ENCODE assay signal across 36 cellular contexts in genomic region chr22:26496456-26496855, GRCh38.
"Had no signal": no experiment of that assay in that cellular context is flagged by ENCODE, and none has a peak within 500 bp of the region (broad histone marks: within the 10 kb centered on the region; RNA-seq: fewer than 3 reads in every experiment).

No MANE protein-coding gene starts in this region.

- H3K9me3 ChIP-seq: adrenal gland, breast epithelium, esophagus muscularis mucosa, gastrocnemius medialis, heart right ventricle had no signal

- DNase-seq: activated CD4-positive, alpha-beta memory T cell treated with anti-CD3 and anti-CD28 coated beads for 36 hours; activated CD4-positive, alpha-beta T cell treated with anti-CD3 and anti-CD28 coated beads for 36 hours; activated CD4-positive, alpha-beta T cell treated with anti-CD3 and anti-CD28 coated beads, Interleukin-2, amount 10 ng/mL, durations not matched to agents 24 days and 14 days; activated CD4-positive, CD25-positive, alpha-beta regulatory T cell; activated CD4-positive, CD25-positive, alpha-beta regulatory T cell treated with anti-CD3 and anti-CD28 coated beads, Interleukin-2, amount 50 U/mL, for 72 hours; activated CD8-positive, alpha-beta memory T cell treated with anti-CD3 and anti-CD28 coated beads, Interleukin-2, amount 10 ng/mL, durations not matched to agents 7 days and 5 days; activated CD8-positive, alpha-beta memory T cell treated with anti-CD3 and anti-CD28 coated beads, Interleukin-2, amount 50 U/mL, for 4 hours; activated CD8-positive, alpha-beta T cell treated with anti-CD3 and anti-CD28 coated beads, Interleukin-2, amount 10 ng/mL, durations not matched to agents 7 days and 5 days; activated naive CD4-positive, alpha-beta T cell treated with anti-CD3 and anti-CD28 coated beads for 36 hours; activated naive CD8-positive, alpha-beta T cell treated with anti-CD3 and anti-CD28 coated beads for 36 hours; activated naive CD8-positive, alpha-beta T cell treated with anti-CD3 and anti-CD28 coated beads, Interleukin-2, amount 50 U/mL, for 24 hours; activated T-cell treated with anti-CD3 and anti-CD28 coated beads, Interleukin-2, amount 50 U/mL, for 1 hour; activated T-cell treated with anti-CD3 and anti-CD28 coated beads, Interleukin-2, amount 50 U/mL, for 48 hours; adrenal gland; amygdala; aorta; central memory CD4-positive, alpha-beta T cell; dorsolateral prefrontal cortex; effector memory CD4-positive, alpha-beta T cell; endodermal cell; foreskin keratinocyte; gastrocnemius medialis; heart right ventricle; T-cell; T1000 had no signal

- H3K4me1 Mint-ChIP-seq: brain had no signal

- H3K27ac ChIP-seq: adrenal gland, breast epithelium, cardiac muscle cell, coronary artery, dorsolateral prefrontal cortex, esophagus muscularis mucosa, foreskin keratinocyte, heart right ventricle had no signal

- ATAC-seq: activated CD4-positive, alpha-beta T cell treated with anti-CD3 and anti-CD28 coated beads for 36 hours; activated CD8-positive, alpha-beta memory T cell treated with anti-CD3 and anti-CD28 coated beads, Interleukin-2, amount 10 ng/mL, durations not matched to agents 7 days and 5 days; activated CD8-positive, alpha-beta T cell treated with anti-CD3 and anti-CD28 coated beads, Interleukin-2, amount 10 ng/mL, durations not matched to agents 7 days and 5 days; activated naive CD8-positive, alpha-beta T cell treated with anti-CD3 and anti-CD28 coated beads, Interleukin-2, amount 50 U/mL, for 24 hours; foreskin keratinocyte; gastrocnemius medialis; heart right ventricle; T-cell had no signal

- H3K4me1 ChIP-seq: breast epithelium, esophagus muscularis mucosa had no signal

- H3K4me3 Mint-ChIP-seq: activated CD4-positive, alpha-beta memory T cell treated with anti-CD3 and anti-CD28 coated beads for 36 hours; activated CD4-positive, alpha-beta T cell treated with anti-CD3 and anti-CD28 coated beads for 36 hours; activated CD4-positive, alpha-beta T cell treated with anti-CD3 and anti-CD28 coated beads, Interleukin-2, amount 10 ng/mL, durations not matched to agents 24 days and 14 days; activated CD8-positive, alpha-beta memory T cell treated with anti-CD3 and anti-CD28 coated beads, Interleukin-2, amount 10 ng/mL, durations not matched to agents 7 days and 5 days; activated CD8-positive, alpha-beta T cell treated with anti-CD3 and anti-CD28 coated beads, Interleukin-2, amount 10 ng/mL, durations not matched to agents 7 days and 5 days; activated naive CD4-positive, alpha-beta T cell treated with anti-CD3 and anti-CD28 coated beads for 36 hours; activated naive CD4-positive, alpha-beta T cell treated with anti-CD3 and anti-CD28 coated beads, Interleukin-2, amount 50 U/mL, for 24 hours; activated naive CD8-positive, alpha-beta T cell treated with anti-CD3 and anti-CD28 coated beads for 36 hours; activated naive CD8-positive, alpha-beta T cell treated with anti-CD3 and anti-CD28 coated beads, Interleukin-2, amount 50 U/mL, for 24 hours; activated T-helper 1 cell treated with anti-CD3 and anti-CD28 coated beads, Interleukin-12 subunit alpha, Interleukin-12 subunit beta, Interleukin-2, Interleukin-4 antibody, amounts not matched to agents 30 ng/mL and 10 ng/mL and 1 ng/mL, durations not matched to agents 14 hours and 24 hours and 36 hours; brain; dendritic cell treated with granulocyte-macrophage colony-stimulating factor and Interleukin-4, amounts not matched to agents 40 ng/mL and 50 ng/mL, for 4 days; endodermal cell; T-cell; T-helper 1 cell treated with Interleukin-12 subunit alpha and Interleukin-12 subunit beta and Interleukin-4 antibody, amounts not matched to agents 30 μg/mL and 1 μg/mL, for 36 hours; T-helper 2 cell treated with Interferon-gamma antibody and Interleukin-4, amounts not matched to agents 5 μg/mL and 100 μg/mL, for 36 hours had no signal

- H3K27ac Mint-ChIP-seq: activated CD4-positive, alpha-beta memory T cell treated with anti-CD3 and anti-CD28 coated beads for 36 hours; activated CD4-positive, alpha-beta T cell treated with anti-CD3 and anti-CD28 coated beads for 36 hours; activated CD4-positive, alpha-beta T cell treated with anti-CD3 and anti-CD28 coated beads, Interleukin-2, amount 10 ng/mL, durations not matched to agents 24 days and 14 days; activated CD8-positive, alpha-beta memory T cell treated with anti-CD3 and anti-CD28 coated beads, Interleukin-2, amount 10 ng/mL, durations not matched to agents 7 days and 5 days; activated CD8-positive, alpha-beta T cell treated with anti-CD3 and anti-CD28 coated beads, Interleukin-2, amount 10 ng/mL, durations not matched to agents 7 days and 5 days; activated naive CD4-positive, alpha-beta T cell treated with anti-CD3 and anti-CD28 coated beads for 36 hours; activated naive CD4-positive, alpha-beta T cell treated with anti-CD3 and anti-CD28 coated beads, Interleukin-2, amount 50 U/mL, for 24 hours; activated naive CD8-positive, alpha-beta T cell treated with anti-CD3 and anti-CD28 coated beads for 36 hours; activated naive CD8-positive, alpha-beta T cell treated with anti-CD3 and anti-CD28 coated beads, Interleukin-2, amount 50 U/mL, for 24 hours; activated T-helper 1 cell treated with anti-CD3 and anti-CD28 coated beads, Interleukin-12 subunit alpha, Interleukin-12 subunit beta, Interleukin-2, Interleukin-4 antibody, amounts not matched to agents 30 ng/mL and 10 ng/mL and 1 ng/mL, durations not matched to agents 14 hours and 24 hours and 36 hours; activated T-helper 2 cell treated with anti-CD3 and anti-CD28 coated beads, Interferon-gamma antibody, Interleukin-2, Interleukin-4, amounts not matched to agents 10 μg/mL and 5 μg/mL and 100 μg/mL, durations not matched to agents 14 hours and 24 hours and 36 hours; dendritic cell treated with granulocyte-macrophage colony-stimulating factor and Interleukin-4, amounts not matched to agents 40 ng/mL and 50 ng/mL, for 4 days; T-cell; T-helper 1 cell treated with Interleukin-12 subunit alpha and Interleukin-12 subunit beta and Interleukin-4 antibody, amounts not matched to agents 30 μg/mL and 1 μg/mL, for 36 hours; T-helper 2 cell treated with Interferon-gamma antibody and Interleukin-4, amounts not matched to agents 5 μg/mL and 100 μg/mL, for 36 hours had no signal

- H3K9me3 Mint-ChIP-seq: activated CD4-positive, alpha-beta memory T cell treated with anti-CD3 and anti-CD28 coated beads for 36 hours; activated CD4-positive, alpha-beta T cell treated with anti-CD3 and anti-CD28 coated beads, Interleukin-2, amount 10 ng/mL, durations not matched to agents 24 days and 14 days; activated naive CD4-positive, alpha-beta T cell treated with anti-CD3 and anti-CD28 coated beads for 36 hours; activated naive CD4-positive, alpha-beta T cell treated with anti-CD3 and anti-CD28 coated beads, Interleukin-2, amount 50 U/mL, for 24 hours; activated naive CD8-positive, alpha-beta T cell treated with anti-CD3 and anti-CD28 coated beads for 36 hours; activated naive CD8-positive, alpha-beta T cell treated with anti-CD3 and anti-CD28 coated beads, Interleukin-2, amount 50 U/mL, for 24 hours; activated T-helper 1 cell treated with anti-CD3 and anti-CD28 coated beads, Interleukin-12 subunit alpha, Interleukin-12 subunit beta, Interleukin-2, Interleukin-4 antibody, amounts not matched to agents 30 ng/mL and 10 ng/mL and 1 ng/mL, durations not matched to agents 14 hours and 24 hours and 36 hours; activated T-helper 2 cell treated with anti-CD3 and anti-CD28 coated beads, Interferon-gamma antibody, Interleukin-2, Interleukin-4, amounts not matched to agents 10 μg/mL and 5 μg/mL and 100 μg/mL, durations not matched to agents 14 hours and 24 hours and 36 hours; brain; dendritic cell treated with granulocyte-macrophage colony-stimulating factor and Interleukin-4, amounts not matched to agents 40 ng/mL and 50 ng/mL, for 4 days; endodermal cell; T-cell; T-helper 1 cell treated with Interleukin-12 subunit alpha and Interleukin-12 subunit beta and Interleukin-4 antibody, amounts not matched to agents 30 μg/mL and 1 μg/mL, for 36 hours; T-helper 2 cell treated with Interferon-gamma antibody and Interleukin-4, amounts not matched to agents 5 μg/mL and 100 μg/mL, for 36 hours had no signal

- H3K4me3 ChIP-seq: adrenal gland, breast epithelium, cardiac muscle cell, coronary artery, dorsolateral prefrontal cortex, esophagus muscularis mucosa, gastrocnemius medialis, heart right ventricle had no signal

- H3K27me3 Mint-ChIP-seq: activated CD4-positive, alpha-beta memory T cell treated with anti-CD3 and anti-CD28 coated beads for 36 hours; activated CD4-positive, alpha-beta T cell treated with anti-CD3 and anti-CD28 coated beads for 36 hours; activated CD4-positive, alpha-beta T cell treated with anti-CD3 and anti-CD28 coated beads, Interleukin-2, amount 10 ng/mL, durations not matched to agents 24 days and 14 days; activated CD8-positive, alpha-beta memory T cell treated with anti-CD3 and anti-CD28 coated beads, Interleukin-2, amount 10 ng/mL, durations not matched to agents 7 days and 5 days; activated naive CD4-positive, alpha-beta T cell treated with anti-CD3 and anti-CD28 coated beads, Interleukin-2, amount 50 U/mL, for 24 hours; activated naive CD8-positive, alpha-beta T cell treated with anti-CD3 and anti-CD28 coated beads for 36 hours; activated naive CD8-positive, alpha-beta T cell treated with anti-CD3 and anti-CD28 coated beads, Interleukin-2, amount 50 U/mL, for 24 hours; brain; dendritic cell treated with granulocyte-macrophage colony-stimulating factor and Interleukin-4, amounts not matched to agents 40 ng/mL and 50 ng/mL, for 4 days; T-cell had no signal

- H3K27me3 ChIP-seq: adrenal gland, breast epithelium, cardiac muscle cell, dorsolateral prefrontal cortex, esophagus muscularis mucosa, foreskin keratinocyte, gastrocnemius medialis, heart right ventricle had no signal
